Comparison of ENCODE assay signal across 21 cellular contexts in the genomic region with DNA sequence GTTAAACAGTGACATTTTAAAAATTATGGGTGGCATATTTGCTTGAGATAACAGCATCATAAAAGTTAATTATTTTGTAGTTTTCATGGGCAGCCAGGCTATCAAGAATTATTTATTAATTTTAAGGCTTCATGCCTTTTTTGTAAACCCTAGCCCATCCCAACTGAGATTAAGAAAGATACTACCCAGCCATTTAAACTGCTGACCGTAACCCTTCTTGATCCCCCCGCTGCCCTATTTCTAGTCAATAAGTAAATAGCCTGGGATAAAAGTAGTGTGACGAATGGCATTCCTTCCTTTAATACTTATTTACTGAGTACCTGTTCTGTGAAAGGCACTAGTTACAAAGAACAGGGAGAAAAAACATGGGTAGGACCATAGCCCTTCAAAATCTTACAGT.
"Had no signal": no experiment of that assay in that cellular context is flagged by ENCODE, and none has a peak within 500 bp of the region (broad histone marks: within the 10 kb centered on the region; RNA-seq: fewer than 3 reads in every experiment).

No MANE protein-coding gene starts in this region.

- H3K27ac ChIP-seq: SJSA1, SK-N-MC had no signal

- H3K9me3 ChIP-seq: SJSA1 had no signal

- H3K27me3 ChIP-seq: SJSA1 had no signal

- H3K4me1 ChIP-seq: SJSA1 had no signal

- H3K4me3 ChIP-seq: SJSA1, SK-N-MC had no signal

- DNase-seq: KBM-7, MV-4-11, NCI-H1048, NCI-H1105, NCI-H1417, NCI-H1436 treated with DMSO at 0.1 percent for 48 hours, NCI-H1694, NCI-H187 treated with DMSO at 0.1 percent for 48 hours, NCI-H2029 treated with DMSO at 0.1 percent for 48 hours, NCI-H2171 treated with DMSO at 0.1 percent for 48 hours, NCI-H345, NCI-H446 treated with DMSO at 0.1 percent for 48 hours, NCI-H524, NCI-H526 treated with DMSO at 0.1 percent for 48 hours, NCI-H748 treated with DMSO at 0.1 percent for 48 hours, Right ventricle myocardium superior, RPMI8226, SIG-M5 had no signal

- FAIRE-seq: RCC 7860 had no signal
